ENCODE assay signal across 9 cellular contexts in genomic region chr1:167752219-167752985, GRCh38. TPM values are rescaled to one million over a fixed set of nuclear protein-coding genes. Genes with fewer than 3 reads are reported as not detected.
A peak's percentile ranks its signal among the peaks of the same experiment; 100 is the strongest.
DNase-seq lines count a peak whose midpoint lies in the region; ATAC-seq and TF ChIP-seq lines count a peak whose summit lies in the region.
"Had no signal": no experiment of that assay in that cellular context is flagged by ENCODE, and none has a peak within 500 bp of the region (broad histone marks: within the 10 kb centered on the region; RNA-seq: fewer than 3 reads in every experiment).

No MANE protein-coding gene starts in this region.

- TF ChIP-seq CTCF in CD14-positive monocyte (IDR thresholded peaks at IDR 0.05) (no peak), HCT116 (IDR thresholded peaks at IDR 0.05 in 2 of 3, conservative IDR thresholded peaks at IDR 0.05 in 1 of 3; ENCODE audit: borderline replicate concordance in 1 of 3, insufficient read depth in 1 of 3, low read depth in 2 of 3, low read length in 2 of 3) (no peak), activated B cell treated with CpG ODN at 0.5 μM for 24 hours (IDR thresholded peaks at IDR 0.05) (no peak)

- POLR2A ChIA-PET in HCT116 (lab: Charles Lee): no interaction called here
- POLR2A ChIA-PET in activated B cell treated with CpG ODN at 0.5 μM for 24 hours (lab: Charles Lee): interaction anchor here (0.7 to 2.2 kb wide), 8 partner anchors 9 to 532 kb away, joined by 3 to 12 read pairs (median 6); partner anchors contain the start of genes MPZL1 and POU2F1
- POLR2A ChIA-PET in CD4-positive, alpha-beta memory T cell (lab: Charles Lee; ENCODE audit: partially characterized antibody): no interaction called here

- no peaks in the 10 kb centered on the region for H3K9me3 Mint-ChIP-seq in CD14-positive monocyte
- H3K9me3 Mint-ChIP-seq in activated B cell treated with CpG ODN at 0.5 μM for 24 hours: no peaks in the 10 kb centered on the region
- no peaks in the 10 kb centered on the region for H3K9me3 Mint-ChIP-seq in memory B cell
- no peaks in the 10 kb centered on the region for H3K9me3 Mint-ChIP-seq in CD4-positive, alpha-beta memory T cell

- no peaks in the 10 kb centered on the region for H3K9me3 ChIP-seq in HCT116 (ENCODE audit: control insufficient read depth in 1 of 2, insufficient read depth in 1 of 2, low read depth in 1 of 2, low read length in 2 of 2)
- no peaks in the 10 kb centered on the region for H3K9me3 ChIP-seq in CD4-positive, alpha-beta memory T cell (ENCODE audit: control insufficient read depth in 1 of 2, low read length in 2 of 2)

- H3K9ac ChIP-seq in HCT116 (ENCODE audit: low read length): no peak overlapping the region

- CTCF ChIA-PET in HCT116 (lab: Charles Lee) (no interaction called here), activated B cell treated with CpG ODN at 0.5 μM for 24 hours (lab: Charles Lee) (interaction anchor here (1.2 to 2.2 kb wide), 4 partner anchors 37 to 197 kb away, joined by 4 to 17 read pairs (median 5); no protein-coding TSS in a partner anchor)
- CTCF ChIA-PET in CD4-positive, alpha-beta memory T cell (lab: Charles Lee; ENCODE audit: partially characterized antibody): interaction anchor here (0.7 to 1.3 kb wide), 2 partner anchors 36 to 37 kb away, joined by 3 read pairs; no protein-coding TSS in a partner anchor

- H3K27ac Mint-ChIP-seq in CD14-positive monocyte: peak overlapping the region in 5 of 7 donors; percentile 16 to 62 (median 32)
- H3K27ac Mint-ChIP-seq in activated B cell treated with CpG ODN at 0.5 μM for 24 hours: peak overlapping the region; percentile 84
- H3K27ac Mint-ChIP-seq in memory B cell: peak overlapping the region; percentile 87
- H3K27ac Mint-ChIP-seq in CD4-positive, alpha-beta memory T cell: peak overlapping the region in 1 of 7 donors; percentile 57

- H3K4me3 ChIP-seq in HCT116 (replicated peaks in 1 of 2; ENCODE audit: low read depth in 1 of 2, low read length in 2 of 2): no peak overlapping the region
- no peak overlapping the region for H3K4me3 ChIP-seq in CD4-positive, alpha-beta memory T cell (ENCODE audit: low read length in 2 of 2)

- peaks cover 4 to 15% of the 10 kb centered on the region in 2 experiments; a peak in 3 of 4 replicates for H3K4me1 ChIP-seq in HCT116 (ENCODE audit: control insufficient read depth in 1 of 2, insufficient read depth in 2 of 2, low read length in 2 of 2)
- no peaks in the 10 kb centered on the region for H3K4me1 ChIP-seq in CD4-positive, alpha-beta memory T cell (ENCODE audit: insufficient read depth, low read length)

- no peak overlapping the region for H3K27ac ChIP-seq in HCT116 (ENCODE audit: low read depth, low read length)
- no peak overlapping the region for H3K27ac ChIP-seq in CD4-positive, alpha-beta memory T cell (ENCODE audit: low read depth, low read length)

- DNase-seq in CD14-positive monocyte (ENCODE audit: low spot score): no peak
- DNase-seq in HCT116 (ENCODE audit: low read depth, low spot score): no peak
- no peak for DNase-seq in activated B cell treated with CpG ODN at 0.5 μM for 24 hours
- DNase-seq in memory B cell (ENCODE audit: low spot score in 2 of 2): no peak
- DNase-seq in CD4-positive, alpha-beta memory T cell: no peak
- DNase-seq in SHP77 treated with DMSO at 0.1 percent for 48 hours (lab: John Stamatoyannopoulos, UW): no peak
- no peak for DNase-seq in stimulated activated naive CD4-positive, alpha-beta T cell treated with Interleukin-2 at 50 U/mL for 16 hours (lab: John Stamatoyannopoulos, UW)
- no peak for DNase-seq in C1 segment of cervical spinal cord (lab: John Stamatoyannopoulos, UW)
- DNase-seq: DMS 273 treated with DMSO at 0.1 percent for 48 hours had no signal

- H3K79me2 ChIP-seq in HCT116 (ENCODE audit: insufficient read depth, low read length): peaks cover 71% of the 10 kb centered on the region

- TF ChIP-seq POLR2A in HCT116 (IDR thresholded peaks at IDR 0.05; ENCODE audit: borderline replicate concordance, extremely low read depth, insufficient read depth, insufficient read length): no peak

- H3K4me3 Mint-ChIP-seq in CD14-positive monocyte: peak overlapping the region in 1 of 2 donors; percentile 57
- peak overlapping the region; percentile 77 for H3K4me3 Mint-ChIP-seq in activated B cell treated with CpG ODN at 0.5 μM for 24 hours
- peak overlapping the region; percentile 78 for H3K4me3 Mint-ChIP-seq in memory B cell
- no peak overlapping the region for H3K4me3 Mint-ChIP-seq in CD4-positive, alpha-beta memory T cell

- ATAC-seq in HCT116 (peak; percentile 50), activated B cell treated with CpG ODN at 0.5 μM for 24 hours (ENCODE audit: low read depth) (no peak), memory B cell (ENCODE audit: low read depth) (no peak)

- RAD21 ChIA-PET in HCT116 (lab: Charles Lee; ENCODE audit: low non-redundant PET in 1 of 2, low total read pairs in 2 of 2, uncharacterized antibody in 2 of 2, unreplicated experiment in 2 of 2): no interaction called here

- H3K36me3 Mint-ChIP-seq in CD14-positive monocyte (peaks cover 0 to 1% of the 10 kb centered on the region in 2 donors), activated B cell treated with CpG ODN at 0.5 μM for 24 hours (ENCODE audit: low read depth) (no peaks in the 10 kb centered on the region), memory B cell (no peaks in the 10 kb centered on the region)
- no peaks in the 10 kb centered on the region for H3K36me3 Mint-ChIP-seq in CD4-positive, alpha-beta memory T cell

- BruUV-seq in HCT116 (replicated peaks; lab: Mats Ljungman, UMichigan): no TSS peak

- no peaks in the 10 kb centered on the region for H3K36me3 ChIP-seq in HCT116 (ENCODE audit: control insufficient read depth in 1 of 2, insufficient read depth in 2 of 2, low read length in 2 of 2)
- H3K36me3 ChIP-seq in CD4-positive, alpha-beta memory T cell (ENCODE audit: insufficient read depth, low read length): no peaks in the 10 kb centered on the region

- TF ChIP-seq RAD21 in HCT116 (IDR thresholded peaks at IDR 0.05; ENCODE audit: low read depth): no peak

- no peaks in the 10 kb centered on the region for H3K9me2 ChIP-seq in HCT116 (ENCODE audit: insufficient read depth)

- H3K4me1 Mint-ChIP-seq in CD14-positive monocyte (peaks cover 48% of the 10 kb centered on the region), activated B cell treated with CpG ODN at 0.5 μM for 24 hours (peaks cover 80% of the 10 kb centered on the region), memory B cell (peaks cover 33% of the 10 kb centered on the region)
- H3K4me1 Mint-ChIP-seq in CD4-positive, alpha-beta memory T cell: peaks cover 0 to 6% (median 4%) of the 10 kb centered on the region in 4 donors

- H3K27me3 Mint-ChIP-seq in CD14-positive monocyte (ENCODE audit: low read depth in 3 of 3) (no peaks in the 10 kb centered on the region), activated B cell treated with CpG ODN at 0.5 μM for 24 hours (no peaks in the 10 kb centered on the region), memory B cell (no peaks in the 10 kb centered on the region)
- H3K27me3 Mint-ChIP-seq in CD4-positive, alpha-beta memory T cell: no peaks in the 10 kb centered on the region

- no peak overlapping the region for H2AFZ ChIP-seq in HCT116 (ENCODE audit: low read depth, low read length, poor library complexity, severe bottlenecking)

- intact Hi-C loops in CD14-positive monocyte (cut with micrococcal nuclease) (no loop called here), HCT116 (cut with micrococcal nuclease) (no loop called here), activated B cell treated with CpG ODN at 0.5 μM for 24 hours (cut with micrococcal nuclease) (loop anchor here (2.0 kb wide), 1 partner anchor 50 kb away; no protein-coding TSS in a partner anchor)
- intact Hi-C loops in CD4-positive, alpha-beta memory T cell (cut with micrococcal nuclease): no loop called here

- H3K27me3 ChIP-seq in HCT116 (ENCODE audit: insufficient read depth, low read length): no peaks in the 10 kb centered on the region
- no peaks in the 10 kb centered on the region for H3K27me3 ChIP-seq in CD4-positive, alpha-beta memory T cell (ENCODE audit: insufficient read depth, low read length)

- peak overlapping the region; percentile 30 for H3K4me2 ChIP-seq in HCT116 (ENCODE audit: low read length)

- H4K20me1 ChIP-seq in HCT116 (ENCODE audit: insufficient read depth): no peaks in the 10 kb centered on the region

TF ChIP-seq in HCT116, 20 proteins besides CTCF, POLR2A, EP300 and RAD21:
- TF ChIP-seq JUND (IDR thresholded peaks at IDR 0.05) (peak; percentile 49), ATF3 (IDR thresholded peaks at IDR 0.05) (no peak), ZFX (IDR thresholded peaks at IDR 0.05) (no peak), SP1 (IDR thresholded peaks at IDR 0.05; ENCODE audit: low read depth) (no peak), FOSL1 (IDR thresholded peaks at IDR 0.05; ENCODE audit: low read depth) (peak; percentile 44; the same call in 1 of the 2 replicates), SRF (IDR thresholded peaks at IDR 0.05; ENCODE audit: low read depth) (no peak), EZH2 (IDR thresholded peaks at IDR 0.05) (no peak)

RNA-seq across cellular contexts. Expression of gene MPZL1, which starts 30.6 kb away (rescaled TPM):
- 10 to 100 TPM; 61.8 to 63.6 TPM for polyA plus RNA-seq in CD14-positive monocyte
- total RNA-seq in HCT116 (2021; ENCODE audit: unreplicated experiment) (52.9 TPM), activated B cell treated with CpG ODN at 0.5 μM for 24 hours (27.2 and 27.4 TPM in 2 replicates)
- 23.4 and 26.4 TPM in 2 replicates for polyA plus RNA-seq in HCT116 (2012)
- 1 to 10 TPM; 5.4 to 7.2 TPM for total RNA-seq in CD4-positive, alpha-beta memory T cell
- polyA plus RNA-seq in CD4-positive, alpha-beta memory T cell: 10 to 100 TPM in 1 of 2 donors, 1 to 10 TPM in 1; 8.6 to 15.8 TPM

Comparison
In these comparisons a context has a peak if more than half of its experiments do, and no peak if none do; other contexts are left out.
1. H3K4me3 Mint-ChIP-seq: peak in activated B cell treated with CpG ODN at 0.5 μM for 24 hours (single experiment) and memory B cell (single experiment); none in CD4-positive, alpha-beta memory T cell (0 of 8).